Comparison of ENCODE assay signal across 9 cellular contexts in the genomic region with DNA sequence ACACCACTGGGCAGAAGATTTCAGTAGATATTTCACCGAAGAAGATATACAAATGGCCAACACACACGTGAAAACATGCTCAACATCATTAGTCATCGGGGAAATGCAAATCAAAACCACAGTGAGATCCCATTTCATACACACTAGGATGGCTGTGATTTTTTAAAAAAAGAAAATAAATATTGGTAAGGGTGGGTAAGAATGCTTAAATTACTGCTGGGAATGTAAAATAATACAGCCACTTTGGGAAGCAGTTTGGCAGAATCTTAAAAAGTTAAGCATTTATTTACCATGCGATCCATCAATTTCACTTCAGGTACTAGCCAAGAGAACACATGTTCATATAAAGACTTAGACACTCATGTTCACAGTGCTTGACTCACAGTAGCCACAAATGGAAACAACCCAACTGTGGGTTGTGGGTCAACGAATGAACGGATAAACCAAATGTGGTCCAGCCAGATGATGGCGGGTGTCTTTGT. TPM values are rescaled to one million over a fixed set of nuclear protein-coding genes. Genes with fewer than 3 reads are reported as not detected.
DNase-seq lines count a peak whose midpoint lies in the region; FAIRE-seq and TF ChIP-seq lines count a peak whose summit lies in the region.
"Had no signal": no experiment of that assay in that cellular context is flagged by ENCODE, and none has a peak within 500 bp of the region (broad histone marks: within the 10 kb centered on the region; RNA-seq: fewer than 3 reads in every experiment).

No MANE protein-coding gene starts in this region.

- no peak for TF ChIP-seq CTCF in OCI-LY3 (IDR thresholded peaks at IDR 0.05; ENCODE audit: low read depth, low read length)
- no peak for TF ChIP-seq CTCF in kidney epithelial cell (IDR thresholded peaks at IDR 0.05; ENCODE audit: insufficient read depth, low read length, poor library complexity, severe bottlenecking)
- TF ChIP-seq CTCF in ovary (IDR thresholded peaks at IDR 0.05): no peak

- peaks cover 70% of the 10 kb centered on the region for H3K4me1 ChIP-seq in OCI-LY3 (ENCODE audit: low read length)
- no peaks in the 10 kb centered on the region for H3K4me1 ChIP-seq in ovary (ENCODE audit: insufficient read depth)

- 63 to 75% (median 67%) methylated on average over 7 of the region's 7 CpGs for WGBS in ovary, 3 donors

- H3K27ac ChIP-seq in OCI-LY3 (ENCODE audit: low read length): no peak overlapping the region
- no peak overlapping the region for H3K27ac ChIP-seq in caudate nucleus (ENCODE audit: low read depth, low read length)
- H3K27ac ChIP-seq in ovary: no peak overlapping the region

- TF ChIP-seq POLR2A in GM12892 (IDR thresholded peaks at IDR 0.05; ENCODE audit: low read depth, low read length) (no peak), ovary (IDR thresholded peaks at IDR 0.05) (no peak)

- intact Hi-C loops in ovary (cut with DNase I): no loop called here

- H3K36me3 ChIP-seq in OCI-LY3 (replicated peaks; ENCODE audit: low read depth, low read length) (no peaks in the 10 kb centered on the region), kidney epithelial cell (ENCODE audit: control insufficient read depth, insufficient read depth, low read length) (no peaks in the 10 kb centered on the region), ovary (no peaks in the 10 kb centered on the region)

- H3K9me3 ChIP-seq in OCI-LY3 (ENCODE audit: insufficient read depth, low read length) (no peaks in the 10 kb centered on the region), ovary (no peaks in the 10 kb centered on the region)

- FAIRE-seq in GM12892 (lab: Jason Lieb, UNC): peak; percentile 70

- TF ChIP-seq EP300 in ovary (IDR thresholded peaks at IDR 0.05): no peak

- H3K27me3 ChIP-seq in OCI-LY3 (ENCODE audit: low read depth, low read length): peaks cover 85% of the 10 kb centered on the region
- H3K27me3 ChIP-seq in kidney epithelial cell (ENCODE audit: control insufficient read depth, insufficient read depth, low read length): peaks cover 23% of the 10 kb centered on the region
- no peaks in the 10 kb centered on the region for H3K27me3 ChIP-seq in ovary

- peak overlapping the region; percentile 98 for H3K4me2 ChIP-seq in OCI-LY3 (ENCODE audit: low read length)

- H3K9ac ChIP-seq in OCI-LY3 (ENCODE audit: low read length): no peak overlapping the region

- H3K4me3 ChIP-seq in OCI-LY3 (ENCODE audit: low read length) (peak overlapping the region; percentile 72; the same call in 1 of the 2 replicates), kidney epithelial cell (ENCODE audit: low read depth, low read length) (no peak overlapping the region), ovary (no peak overlapping the region)

- H4K20me1 ChIP-seq in OCI-LY3 (ENCODE audit: insufficient read depth, low read length): peaks cover 3% of the 10 kb centered on the region; the same call in 1 of the 2 replicates

- H3K79me2 ChIP-seq in OCI-LY3 (ENCODE audit: low read length): no peaks in the 10 kb centered on the region

- DNase-seq in GM12892 (ENCODE audit: insufficient read length): no peak
- DNase-seq in H4 (ENCODE audit: low spot score): peak; percentile 90
- DNase-seq in kidney epithelial cell (ENCODE audit: low read depth): peak; percentile 16
- no peak for DNase-seq in caudate nucleus (lab: John Stamatoyannopoulos, UW)
- no peak for DNase-seq in hepatic stellate cell (ENCODE audit: low spot score)
- DNase-seq in ovary: no peak
- DNase-seq in DMS153 treated with DMSO at 0.1 percent for 48 hours (lab: John Stamatoyannopoulos, UW; ENCODE audit: unreplicated experiment): no peak
- DNase-seq: NCI-H187 had no signal

- H2AFZ ChIP-seq in OCI-LY3 (ENCODE audit: low read depth, low read length): no peak overlapping the region

RNA-seq across cellular contexts. Expression of gene C16orf74, which starts 6.5 kb away (rescaled TPM):
- polyA plus RNA-seq in GM12892 (2012; ENCODE audit: missing spikeins): 5.9 TPM
- total RNA-seq in H4 (2014; rRNA removed; shearing (Covaris generic)): 4.7 and 5.8 TPM in 2 replicates
- total RNA-seq in kidney epithelial cell (11.6 and 13.6 TPM in 2 replicates), ovary (1 to 10 TPM in 1 of 7 donors, under 1 TPM in 5, not detected in 1; 0.38 to 1.5 (median 0.60) TPM)
- 1 to 10 TPM in 1 of 2 donors, not detected in 1; 1.2 TPM for polyA plus RNA-seq in ovary

RNA-seq across cellular contexts. Expression of gene EMC8, which starts 42.0 kb away (rescaled TPM):
- 14.5 TPM for polyA plus RNA-seq in GM12892 (2012; ENCODE audit: missing spikeins)
- 57.9 and 72.0 TPM in 2 replicates for total RNA-seq in H4 (2014; rRNA removed; shearing (Covaris generic))
- 51.8 and 60.7 TPM in 2 replicates for total RNA-seq in kidney epithelial cell
- total RNA-seq in ovary: 10 to 100 TPM; 16.6 to 32.5 (median 21.5) TPM
- polyA plus RNA-seq in ovary: 10 to 100 TPM in 1 of 2 donors, 1 to 10 TPM in 1; 9.4 to 15.0 TPM

RNA-seq across cellular contexts. Expression of gene COX4I1, which starts 42.1 kb away (rescaled TPM):
- polyA plus RNA-seq in GM12892 (2012; ENCODE audit: missing spikeins): 895 TPM
- total RNA-seq in H4 (2014; rRNA removed; shearing (Covaris generic)): 685 and 712 TPM in 2 replicates
- total RNA-seq in kidney epithelial cell: 720 and 850 TPM in 2 replicates
- 100 to 1,000 TPM; 378 to 540 (median 455) TPM for total RNA-seq in ovary
- polyA plus RNA-seq in ovary: 100 to 1,000 TPM; 484 to 750 TPM

Comparison
In these comparisons a context has a peak if more than half of its experiments do, and no peak if none do; other contexts are left out.
1. DNase-seq: peak in H4 (single experiment) and kidney epithelial cell (single experiment); none in GM12892 (single experiment), caudate nucleus (0 of 61), hepatic stellate cell (single experiment), ovary (0 of 5) and DMS153 treated with DMSO at 0.1 percent for 48 hours (single experiment).